ENCODE assay signal across 9 cellular contexts in genomic region chr19:19597809-19598306, GRCh38. TPM values are rescaled to one million over a fixed set of nuclear protein-coding genes. Genes with fewer than 3 reads are reported as not detected.
A peak's percentile ranks its signal among the peaks of the same experiment; 100 is the strongest.
DNase-seq lines count a peak whose midpoint lies in the region; ATAC-seq lines count a peak whose summit lies in the region.
"Had no signal": no experiment of that assay in that cellular context is flagged by ENCODE, and none has a peak within 500 bp of the region (broad histone marks: within the 10 kb centered on the region; RNA-seq: fewer than 3 reads in every experiment).

No MANE protein-coding gene starts in this region.

- H3K27me3 Mint-ChIP-seq in immature natural killer cell (ENCODE audit: low read depth in 3 of 3), result peaks cover 0 to 8% (median 6%) of the 10 kb centered on the region in 3 donors

- ATAC-seq in GM18498 (IDR thresholded peaks at IDR 0.05; ENCODE audit: unreplicated experiment), result peak; percentile 67
- peak; percentile 67 for ATAC-seq in HG02642 (IDR thresholded peaks at IDR 0.05; ENCODE audit: poor library complexity, unreplicated experiment)
- ATAC-seq: left lung had no signal

- intact Hi-C loops in posterior vena cava (cut with DNase I), result no loop called here

- H3K4me1 Mint-ChIP-seq in immature natural killer cell, result peaks cover 0 to 9% of the 10 kb centered on the region in 2 donors

- H3K36me3 Mint-ChIP-seq in immature natural killer cell, result peaks cover 0 to 4% (median 0%) of the 10 kb centered on the region in 3 donors

- H3K9me3 Mint-ChIP-seq in immature natural killer cell, result no peaks in the 10 kb centered on the region

- peak; percentile 66 for DNase-seq in T-helper 22 cell (ENCODE audit: low read depth)
- peak; percentile 21 to 69 (median 27) for DNase-seq in immature natural killer cell
- DNase-seq in putamen (ENCODE audit: low spot score), result no peak
- DNase-seq in C1 segment of cervical spinal cord (lab: John Stamatoyannopoulos, UW), result no peak
- DNase-seq in glomerular visceral epithelial cell (ENCODE audit: extremely low spot score), result no peak
- DNase-seq in posterior vena cava (ENCODE audit: low spot score), result no peak

- H3K4me3 Mint-ChIP-seq in immature natural killer cell, result peak overlapping the region in 3 of 5 donors; percentile 6 to 74 (median 51)

- H3K27ac Mint-ChIP-seq in immature natural killer cell, result peak overlapping the region; percentile 47 to 96 (median 70)

RNA-seq across cellular contexts. Expression of gene PBX4, which starts 20.6 kb away (rescaled TPM):
- under 1 TPM in 2 of 3 donors, not detected in 1; 0.57 to 0.82 TPM for polyA plus RNA-seq in immature natural killer cell
- total RNA-seq in posterior vena cava, result under 1 TPM; 0.29 to 0.93 TPM

RNA-seq across cellular contexts. Expression of gene LPAR2, which starts 30.2 kb away (rescaled TPM):
- 1 to 10 TPM; 3.8 to 5.9 (median 4.6) TPM for polyA plus RNA-seq in immature natural killer cell
- total RNA-seq in posterior vena cava, result 1 to 10 TPM; 2.0 to 5.5 TPM

RNA-seq across cellular contexts. Expression of gene GMIP, which starts 45.6 kb away (rescaled TPM):
- polyA plus RNA-seq in immature natural killer cell, result 10 to 100 TPM; 38.9 to 84.4 (median 40.0) TPM
- 10 to 100 TPM in 1 of 2 donors, 1 to 10 TPM in 1; 8.3 to 11.4 TPM for total RNA-seq in posterior vena cava

RNA-seq across cellular contexts. Expression of gene CILP2, which starts 59.8 kb away (rescaled TPM):
- polyA plus RNA-seq in immature natural killer cell, result not detected
- total RNA-seq in posterior vena cava, result 1 to 10 TPM in 1 of 2 donors, under 1 TPM in 1; 0.67 to 2.3 TPM

Comparison
In these comparisons a context has a peak if more than half of its experiments do, and no peak if none do; other contexts are left out.
1. DNase-seq: peak in T-helper 22 cell (single experiment) and immature natural killer cell (3 of 3); none in putamen (single experiment), C1 segment of cervical spinal cord (0 of 14), glomerular visceral epithelial cell (single experiment) and posterior vena cava (single experiment).